In the genomic region with DNA sequence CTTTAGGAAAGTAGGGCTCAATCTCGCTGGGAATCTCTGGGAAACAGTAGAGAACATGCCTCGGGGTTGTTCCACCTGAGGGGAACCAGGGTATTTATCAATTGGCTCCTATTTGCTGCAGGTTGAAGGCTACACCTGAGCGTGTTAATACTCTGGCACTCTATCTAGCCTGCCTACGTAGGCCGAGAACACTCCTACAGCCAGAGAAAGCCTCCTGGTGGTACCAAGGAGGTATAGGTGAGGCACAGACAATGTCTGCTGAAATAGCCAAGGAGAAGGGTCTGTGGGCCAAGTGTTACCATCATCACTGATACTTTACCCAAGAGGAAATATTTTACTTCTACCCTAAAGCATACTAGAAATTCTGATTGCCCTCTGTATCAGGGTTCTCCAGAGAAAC, we compare ENCODE assay signal across 27 cellular contexts.
DNase-seq lines count a peak whose midpoint lies in the region; ATAC-seq and TF ChIP-seq lines count a peak whose summit lies in the region.
"Had no signal": no experiment of that assay in that cellular context is flagged by ENCODE, and none has a peak within 500 bp of the region (broad histone marks: within the 10 kb centered on the region; RNA-seq: fewer than 3 reads in every experiment).

No MANE protein-coding gene starts in this region.

- ATAC-seq in GM23338 (peak; percentile 94), HG02642 (IDR thresholded peaks at IDR 0.05; ENCODE audit: poor library complexity, unreplicated experiment) (no peak)
- ATAC-seq: gastrocnemius medialis had no signal

- peak; percentile 47 to 62 for TF ChIP-seq CTCF in GM23338 (conservative IDR thresholded peaks at IDR 0.05; ENCODE audit: low read depth in 2 of 2)
- TF ChIP-seq CTCF in OCI-LY7 (conservative IDR thresholded peaks at IDR 0.05; ENCODE audit: low read length): peak; percentile 32; the same call in 1 of the 2 replicates
- TF ChIP-seq CTCF in retinal pigment epithelial cell (conservative IDR thresholded peaks at IDR 0.05; ENCODE audit: low read depth, low read length): peak; percentile 18

- BruUV-seq in OCI-LY7 (replicated peaks; lab: Mats Ljungman, UMichigan): no TSS peak

- no peaks in the 10 kb centered on the region for H3K36me3 ChIP-seq in GM23338 (ENCODE audit: insufficient read depth)
- no peaks in the 10 kb centered on the region for H3K36me3 ChIP-seq in OCI-LY7 (ENCODE audit: insufficient read depth, low read length)
- H3K36me3 ChIP-seq: gastrocnemius medialis, MG63 had no signal

- peak; percentile 65 for DNase-seq in GM23338 (ENCODE audit: low spot score)
- no peak for DNase-seq in OCI-LY7 (ENCODE audit: low spot score)
- peak; percentile 5 for DNase-seq in iPS DF 19.7 (ENCODE audit: low read depth, low spot score)
- DNase-seq in retinal pigment epithelial cell (ENCODE audit: low read depth): no peak
- no peak for DNase-seq in head of caudate nucleus
- DNase-seq in COR-L47 (lab: John Stamatoyannopoulos, UW): no peak
- DNase-seq: activated CD4-positive, alpha-beta T cell treated with anti-CD3 and anti-CD28 coated beads for 4 hours; activated CD8-positive, alpha-beta memory T cell treated with anti-CD3 and anti-CD28 coated beads for 24 hours; activated effector memory CD4-positive, alpha-beta T cell treated with anti-CD3 and anti-CD28 coated beads, Interleukin-2, amount 50 U/mL, for 16 hours; activated T-cell treated with anti-CD3 and anti-CD28 coated beads, Interleukin-2, amount 50 U/mL, for 1 hour; C1 segment of cervical spinal cord; central memory CD4-positive, alpha-beta T cell; dermis blood vessel endothelial cell; gastrocnemius medialis; GF-D8; HCEC 1CT; KBM-7; MG63; NCI-H1417 treated with DMSO at 0.1 percent for 48 hours; NCI-H2081; NCI-H2227 treated with DMSO at 0.1 percent for 48 hours; OCI-M1; Right ventricle myocardium superior; stimulated activated CD4-positive, alpha-beta T cell treated with anti-CD3 and anti-CD28 coated beads, Interleukin-15, amount 100 ng/mL, for 24 hours; stimulated activated naive CD4-positive, alpha-beta T cell had no signal

- POLR2A ChIA-PET in OCI-LY7 (lab: Charles Lee): no interaction called here

- H3K9me3 ChIP-seq in OCI-LY7 (ENCODE audit: low read length): no peaks in the 10 kb centered on the region
- H3K9me3 ChIP-seq: Caco-2, gastrocnemius medialis, MG63 had no signal

- H3K4me1 ChIP-seq in GM23338 (ENCODE audit: insufficient read depth) (no peaks in the 10 kb centered on the region; the same call in 1 of the 2 replicates), OCI-LY7 (ENCODE audit: insufficient read depth, low read length, poor library complexity, severe bottlenecking) (no peaks in the 10 kb centered on the region)
- H3K4me1 ChIP-seq: Caco-2, gastrocnemius medialis had no signal

- CTCF ChIA-PET in OCI-LY7 (lab: Charles Lee; ENCODE audit: unreplicated experiment): no interaction called here

- no peaks in the 10 kb centered on the region for H3K27me3 ChIP-seq in GM23338 (ENCODE audit: insufficient read depth)
- H3K27me3 ChIP-seq: gastrocnemius medialis, MG63 had no signal

- H3K27ac ChIP-seq in GM23338 (ENCODE audit: low read depth) (no peak overlapping the region), OCI-LY7 (ENCODE audit: low read depth, low read length, poor library complexity, severe bottlenecking) (no peak overlapping the region)
- H3K27ac ChIP-seq: gastrocnemius medialis had no signal

- H3K27ac Mint-ChIP-seq in GM23338: no peak overlapping the region

- H3K4me2 ChIP-seq in GM23338 (no peak overlapping the region), OCI-LY7 (ENCODE audit: low read length) (no peak overlapping the region)

- H3K4me1 Mint-ChIP-seq in GM23338: peaks cover 5% of the 10 kb centered on the region

- no peak overlapping the region for H3K4me3 Mint-ChIP-seq in GM23338

- H2AFZ ChIP-seq in GM23338: no peak overlapping the region
- no peak overlapping the region for H2AFZ ChIP-seq in OCI-LY7 (ENCODE audit: low read length)

- H4K20me1 ChIP-seq in GM23338 (replicated peaks; ENCODE audit: insufficient read depth) (no peaks in the 10 kb centered on the region), OCI-LY7 (ENCODE audit: insufficient read depth, low read length) (no peaks in the 10 kb centered on the region)

- H3F3A ChIP-seq in GM23338 (replicated peaks; ENCODE audit: low read depth): no peaks in the 10 kb centered on the region

- H3K9me2 ChIP-seq in GM23338 (ENCODE audit: insufficient read depth): 0 out of 2 replicates have a peak, but pooled peaks cover 4% of the 10 kb centered on the region
- H3K9me2 ChIP-seq in OCI-LY7 (ENCODE audit: insufficient read depth, low read length): no peaks in the 10 kb centered on the region

- H3K79me2 ChIP-seq in GM23338 (replicated peaks; ENCODE audit: insufficient read depth) (no peaks in the 10 kb centered on the region), OCI-LY7 (ENCODE audit: insufficient read depth, low read depth, low read length) (no peaks in the 10 kb centered on the region)

- intact Hi-C loops in OCI-LY7 (cut with micrococcal nuclease; ENCODE audit: unreplicated experiment) (no loop called here), head of caudate nucleus (cut with DNase I) (no loop called here)

- no peak overlapping the region for H3K4me3 ChIP-seq in GM23338
- H3K4me3 ChIP-seq in OCI-LY7 (ENCODE audit: low read depth, low read length, poor library complexity, severe bottlenecking): no peak overlapping the region
- no peak overlapping the region for H3K4me3 ChIP-seq in retinal pigment epithelial cell (ENCODE audit: low read length)
- H3K4me3 ChIP-seq: gastrocnemius medialis, MG63 had no signal

- H3K36me3 Mint-ChIP-seq in GM23338 (ENCODE audit: low read depth): no peaks in the 10 kb centered on the region

- peaks cover 1% of the 10 kb centered on the region for H3K27me3 Mint-ChIP-seq in GM23338 (ENCODE audit: insufficient read depth, low read depth, poor library complexity)

- no peaks in the 10 kb centered on the region for H3K9me3 Mint-ChIP-seq in GM23338

TF ChIP-seq in GM23338, 12 proteins besides CTCF, POLR2A, EP300 and RAD21 (continues in another document):
- no peak for TF ChIP-seq ZNF114 (CRISPR knock-in tag; IDR thresholded peaks at IDR 0.05)
- TF ChIP-seq NANOG (IDR thresholded peaks at IDR 0.05; ENCODE audit: borderline replicate concordance): no peak
- TF ChIP-seq CREB1 (CRISPR knock-in tag; IDR thresholded peaks at IDR 0.05; ENCODE audit: low read depth): no peak
- TF ChIP-seq JUNB (IDR thresholded peaks at IDR 0.05; ENCODE audit: unreplicated experiment): no peak
- TF ChIP-seq, protein P1, sequence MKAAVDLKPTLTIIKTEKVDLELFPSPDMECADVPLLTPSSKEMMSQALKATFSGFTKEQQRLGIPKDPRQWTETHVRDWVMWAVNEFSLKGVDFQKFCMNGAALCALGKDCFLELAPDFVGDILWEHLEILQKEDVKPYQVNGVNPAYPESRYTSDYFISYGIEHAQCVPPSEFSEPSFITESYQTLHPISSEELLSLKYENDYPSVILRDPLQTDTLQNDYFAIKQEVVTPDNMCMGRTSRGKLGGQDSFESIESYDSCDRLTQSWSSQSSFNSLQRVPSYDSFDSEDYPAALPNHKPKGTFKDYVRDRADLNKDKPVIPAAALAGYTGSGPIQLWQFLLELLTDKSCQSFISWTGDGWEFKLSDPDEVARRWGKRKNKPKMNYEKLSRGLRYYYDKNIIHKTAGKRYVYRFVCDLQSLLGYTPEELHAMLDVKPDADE (IDR thresholded peaks at IDR 0.05): no peak

Comparison
In these comparisons a context has a peak if more than half of its experiments do, and no peak if none do; other contexts are left out.
1. DNase-seq: peak in GM23338 (single experiment) and iPS DF 19.7 (single experiment); none in OCI-LY7 (single experiment), retinal pigment epithelial cell (single experiment), head of caudate nucleus (0 of 42) and COR-L47 (single experiment).
2. Peak in every context shown above with its lines, with median percentiles within 50 percentile points of each other: CTCF ChIP-seq.